Comparison of ENCODE assay signal across 11 cellular contexts in genomic region chr10:72323108-72323932, GRCh38. TPM values are rescaled to one million over a fixed set of nuclear protein-coding genes. Genes with fewer than 3 reads are reported as not detected.
DNase-seq lines count a peak whose midpoint lies in the region; ATAC-seq and TF ChIP-seq lines count a peak whose summit lies in the region.
"Had no signal": no experiment of that assay in that cellular context is flagged by ENCODE, and none has a peak within 500 bp of the region (broad histone marks: within the 10 kb centered on the region; RNA-seq: fewer than 3 reads in every experiment).

No MANE protein-coding gene starts in this region.

- no peak overlapping the region for H3K4me3 ChIP-seq in hepatocyte
- H3K4me3 ChIP-seq: testis had no signal

- POLR2A ChIA-PET in T-cell (lab: Charles Lee), result interaction anchor here in 1 of 2 donors (0.9 kb wide), 1 partner anchor 12 kb away, joined by 3 read pairs; no protein-coding TSS in a partner anchor

- no peaks in the 10 kb centered on the region for H3K27me3 ChIP-seq in hepatocyte
- H3K27me3 ChIP-seq: testis had no signal

- no peaks in the 10 kb centered on the region for H3K9me3 Mint-ChIP-seq in activated T-cell treated with anti-CD3 and anti-CD28 coated beads, Interleukin-2, amount 50 U/mL, for 24 hours
- no peaks in the 10 kb centered on the region for H3K9me3 Mint-ChIP-seq in T-cell
- H3K9me3 Mint-ChIP-seq in stimulated activated naive CD8-positive, alpha-beta T cell treated with anti-CD3 and anti-CD28 coated beads, Interleukin-15, amount 100 ng/mL, for 72 hours, result no peaks in the 10 kb centered on the region
- H3K9me3 Mint-ChIP-seq: HFFc6 had no signal

- no peak overlapping the region for H3K4me2 ChIP-seq in hepatocyte

- no peaks in the 10 kb centered on the region for H3K9me3 ChIP-seq in hepatocyte (ENCODE audit: low read depth)
- H3K9me3 ChIP-seq: testis had no signal

- CTCF ChIA-PET in T-cell (lab: Charles Lee), result interaction anchor here in 1 of 2 donors (0.6 kb wide), 1 partner anchor 103 kb away, joined by 5 read pairs; no protein-coding TSS in a partner anchor

- no peak for DNase-seq in activated T-cell treated with anti-CD3 and anti-CD28 coated beads, Interleukin-2, amount 50 U/mL, for 24 hours
- DNase-seq in activated T-cell treated with anti-CD3 and anti-CD28 coated beads for 4 hours, result no peak
- DNase-seq in T-cell, result no peak
- DNase-seq in hepatocyte (ENCODE audit: low spot score), result peak; percentile 7
- no peak for DNase-seq in stimulated activated naive CD8-positive, alpha-beta T cell treated with anti-CD3 and anti-CD28 coated beads, Interleukin-15, amount 100 ng/mL, for 72 hours
- no peak for DNase-seq in stimulated activated CD4-positive, alpha-beta T cell treated with anti-CD3 and anti-CD28 coated beads, Interleukin-4, amount 100 ng/mL, for 4 hours
- DNase-seq in foreskin melanocyte, result no peak
- no peak for DNase-seq in HT-29 (ENCODE audit: low spot score)
- DNase-seq: HFFc6, NCI-H1092 treated with DMSO at 0.1 percent for 48 hours, testis had no signal

- peak overlapping the region; percentile 98 for H3K27ac ChIP-seq in hepatocyte

- no peaks in the 10 kb centered on the region for H3K36me3 ChIP-seq in hepatocyte (replicated peaks; ENCODE audit: insufficient read depth, low read depth)

- H2AFZ ChIP-seq in hepatocyte, result no peak overlapping the region

- 93% methylated on average over 14 of the region's 14 CpGs for WGBS in hepatocyte (ENCODE audit: low lambda C conversion rate, missing lambda C conversion rate)

- peak overlapping the region; percentile 46 for H3K4me3 Mint-ChIP-seq in activated T-cell treated with anti-CD3 and anti-CD28 coated beads, Interleukin-2, amount 50 U/mL, for 24 hours
- peak overlapping the region in 1 of 3 donors; percentile 58 for H3K4me3 Mint-ChIP-seq in T-cell
- H3K4me3 Mint-ChIP-seq in stimulated activated naive CD8-positive, alpha-beta T cell treated with anti-CD3 and anti-CD28 coated beads, Interleukin-15, amount 100 ng/mL, for 72 hours, result peak overlapping the region; percentile 81 to 93
- H3K4me3 Mint-ChIP-seq: HFFc6 had no signal

- no peaks in the 10 kb centered on the region for H3K9me2 ChIP-seq in hepatocyte (replicated peaks; ENCODE audit: insufficient read depth)

- H3K27me3 Mint-ChIP-seq in activated T-cell treated with anti-CD3 and anti-CD28 coated beads, Interleukin-2, amount 50 U/mL, for 24 hours, result no peaks in the 10 kb centered on the region
- no peaks in the 10 kb centered on the region for H3K27me3 Mint-ChIP-seq in T-cell
- no peaks in the 10 kb centered on the region for H3K27me3 Mint-ChIP-seq in stimulated activated naive CD8-positive, alpha-beta T cell treated with anti-CD3 and anti-CD28 coated beads, Interleukin-15, amount 100 ng/mL, for 72 hours

- peaks cover 74% of the 10 kb centered on the region for H3K4me1 Mint-ChIP-seq in activated T-cell treated with anti-CD3 and anti-CD28 coated beads, Interleukin-2, amount 50 U/mL, for 24 hours (ENCODE audit: low read depth)
- peaks cover 71 to 77% (median 75%) of the 10 kb centered on the region in 3 donors for H3K4me1 Mint-ChIP-seq in T-cell
- H3K4me1 Mint-ChIP-seq in stimulated activated naive CD8-positive, alpha-beta T cell treated with anti-CD3 and anti-CD28 coated beads, Interleukin-15, amount 100 ng/mL, for 72 hours, result peaks cover 84% of the 10 kb centered on the region

- peak overlapping the region; percentile 100 for H3K27ac Mint-ChIP-seq in activated T-cell treated with anti-CD3 and anti-CD28 coated beads, Interleukin-2, amount 50 U/mL, for 24 hours
- peak overlapping the region; percentile 97 to 99 for H3K27ac Mint-ChIP-seq in T-cell
- peak overlapping the region; percentile 100 for H3K27ac Mint-ChIP-seq in stimulated activated naive CD8-positive, alpha-beta T cell treated with anti-CD3 and anti-CD28 coated beads, Interleukin-15, amount 100 ng/mL, for 72 hours
- H3K27ac Mint-ChIP-seq: HFFc6 had no signal

- peaks cover 54% of the 10 kb centered on the region for H3K4me1 ChIP-seq in hepatocyte (ENCODE audit: insufficient read depth)

- no peaks in the 10 kb centered on the region for H3K79me2 ChIP-seq in hepatocyte

- peaks cover 12% of the 10 kb centered on the region for H3K36me3 Mint-ChIP-seq in activated T-cell treated with anti-CD3 and anti-CD28 coated beads, Interleukin-2, amount 50 U/mL, for 24 hours (ENCODE audit: low read depth)
- H3K36me3 Mint-ChIP-seq in T-cell, result no peaks in the 10 kb centered on the region

- no peak for TF ChIP-seq CTCF in hepatocyte (IDR thresholded peaks at IDR 0.05; ENCODE audit: poor library complexity)

- H4K20me1 ChIP-seq in hepatocyte (ENCODE audit: insufficient read depth, poor library complexity, severe bottlenecking), result no peaks in the 10 kb centered on the region

- ATAC-seq in T-cell (replicated peaks in 1 of 4), result no peak
- no peak for ATAC-seq in stimulated activated naive CD8-positive, alpha-beta T cell treated with anti-CD3 and anti-CD28 coated beads, Interleukin-15, amount 100 ng/mL, for 72 hours

RNA-seq across cellular contexts. Expression of gene DNAJB12, which starts 31.4 kb away (rescaled TPM):
- total RNA-seq in T-cell (10 to 100 TPM; 27.1 to 41.4 (median 31.2) TPM), hepatocyte (31.0 and 33.5 TPM in 2 replicates)
- 40.3 and 41.5 TPM in 2 replicates for polyA plus RNA-seq in hepatocyte
- 54.4 and 58.1 TPM in 2 replicates for total RNA-seq in HT-29 (2014; rRNA removed; shearing (Covaris generic))

RNA-seq across cellular contexts. Expression of gene DDIT4, which starts 49.6 kb away (rescaled TPM):
- total RNA-seq in T-cell, result 100 to 1,000 TPM in 2 of 5 donors, 10 to 100 TPM in 3; 39.9 to 326 (median 52.1) TPM
- 162 and 165 TPM in 2 replicates for total RNA-seq in hepatocyte
- 189 and 235 TPM in 2 replicates for polyA plus RNA-seq in hepatocyte
- 88.4 and 107 TPM in 2 replicates for total RNA-seq in HT-29 (2014; rRNA removed; shearing (Covaris generic))
